14 cellular contexts compared by ENCODE assay signal in the genomic region with DNA sequence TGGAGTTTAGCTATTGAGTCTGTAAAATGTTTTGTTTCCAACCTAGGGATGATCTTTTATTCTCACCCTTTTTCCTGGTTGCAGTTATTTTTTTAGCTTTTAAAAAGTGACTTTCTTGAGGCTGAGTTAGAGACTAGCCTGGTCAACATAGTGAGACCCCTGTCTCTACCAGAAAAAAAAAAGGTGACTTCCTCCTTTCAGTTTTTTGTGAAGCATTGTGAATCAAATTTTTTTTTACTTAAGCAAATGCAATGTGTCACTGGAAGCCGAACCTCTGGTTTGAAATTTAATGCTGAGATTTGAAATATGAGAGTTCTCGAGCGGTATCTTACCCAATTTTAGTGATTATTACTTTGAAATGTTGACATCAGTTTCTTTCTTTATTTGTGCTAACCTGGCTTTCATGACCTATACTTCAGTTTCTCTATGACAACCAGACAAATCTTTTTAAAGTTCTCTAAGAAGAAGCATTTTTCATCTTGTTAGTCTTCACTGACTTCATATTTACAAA. TPM values are rescaled to one million over a fixed set of nuclear protein-coding genes. Genes with fewer than 3 reads are reported as not detected.
DNase-seq lines count a peak whose midpoint lies in the region; ATAC-seq and TF ChIP-seq lines count a peak whose summit lies in the region.
"Had no signal": no experiment of that assay in that cellular context is flagged by ENCODE, and none has a peak within 500 bp of the region (broad histone marks: within the 10 kb centered on the region; RNA-seq: fewer than 3 reads in every experiment).

No MANE protein-coding gene starts in this region.

- no peak for TF ChIP-seq CTCF in Panc1 (IDR thresholded peaks at IDR 0.05)
- TF ChIP-seq CTCF in endothelial cell (IDR thresholded peaks at IDR 0.05; ENCODE audit: unreplicated experiment): no peak

- no peaks in the 10 kb centered on the region for H3K27me3 Mint-ChIP-seq in activated CD4-positive, alpha-beta T cell treated with anti-CD3 and anti-CD28 coated beads, Interleukin-2, amount 10 ng/mL, durations not matched to agents 24 days and 14 days
- H3K27me3 Mint-ChIP-seq in endothelial cell (ENCODE audit: unreplicated experiment): peaks cover 15% of the 10 kb centered on the region

- no peaks in the 10 kb centered on the region for H3K9me3 ChIP-seq in Panc1 (ENCODE audit: control insufficient read depth, insufficient read depth, low read depth, low read length)
- H3K9me3 ChIP-seq in skeletal muscle satellite cell (replicated peaks; ENCODE audit: low read length): no peaks in the 10 kb centered on the region
- H3K9me3 ChIP-seq: body of pancreas, right atrium auricular region had no signal

- DNase-seq in activated CD4-positive, alpha-beta T cell treated with anti-CD3 and anti-CD28 coated beads, Interleukin-2, amount 10 ng/mL, durations not matched to agents 24 days and 14 days: no peak
- no peak for DNase-seq in activated CD4-positive, alpha-beta T cell treated with anti-CD3 and anti-CD28 coated beads, Interleukin-2, amount 50 U/mL, for 48 hours
- DNase-seq in Panc1 (ENCODE audit: low read depth, low spot score) (no peak), endothelial cell (ENCODE audit: low spot score) (no peak), NCI-H1417 (lab: John Stamatoyannopoulos, UW) (no peak), C1 segment of cervical spinal cord (lab: John Stamatoyannopoulos, UW) (no peak)
- DNase-seq: body of pancreas, DMS79 treated with DMSO at 0.1 percent for 48 hours, hypothalamus, NCI-H2081 had no signal

- no peak overlapping the region for H3K4me3 ChIP-seq in Panc1 (ENCODE audit: low read depth in 2 of 2, low read length in 2 of 2)
- no peak overlapping the region for H3K4me3 ChIP-seq in skeletal muscle satellite cell (ENCODE audit: low read length)
- H3K4me3 ChIP-seq: body of pancreas, right atrium auricular region had no signal

- peaks cover 11% of the 10 kb centered on the region; the same call in 1 of the 2 replicates for H3K36me3 ChIP-seq in Panc1 (ENCODE audit: control insufficient read depth, insufficient read depth, low read length)
- peaks cover 29% of the 10 kb centered on the region for H3K36me3 ChIP-seq in skeletal muscle satellite cell (ENCODE audit: insufficient read depth, low read length)

- peaks cover 67% of the 10 kb centered on the region for H3K4me1 Mint-ChIP-seq in activated CD4-positive, alpha-beta T cell treated with anti-CD3 and anti-CD28 coated beads, Interleukin-2, amount 10 ng/mL, durations not matched to agents 24 days and 14 days
- H3K4me1 Mint-ChIP-seq in endothelial cell (ENCODE audit: unreplicated experiment): peaks cover 37% of the 10 kb centered on the region

- no peak overlapping the region for H3K27ac ChIP-seq in Panc1 (ENCODE audit: low read length)
- H3K27ac ChIP-seq: body of pancreas, right atrium auricular region had no signal

- H3K4me2 ChIP-seq in skeletal muscle satellite cell (ENCODE audit: low read length): peak overlapping the region; percentile 95

- peaks cover 64% of the 10 kb centered on the region for H3K36me3 Mint-ChIP-seq in activated CD4-positive, alpha-beta T cell treated with anti-CD3 and anti-CD28 coated beads, Interleukin-2, amount 10 ng/mL, durations not matched to agents 24 days and 14 days (ENCODE audit: low read depth)
- peaks cover 13% of the 10 kb centered on the region for H3K36me3 Mint-ChIP-seq in endothelial cell (ENCODE audit: low read depth, unreplicated experiment)

- peak overlapping the region; percentile 93 for H3K4me3 Mint-ChIP-seq in activated CD4-positive, alpha-beta T cell treated with anti-CD3 and anti-CD28 coated beads, Interleukin-2, amount 10 ng/mL, durations not matched to agents 24 days and 14 days
- peak overlapping the region; percentile 49 for H3K4me3 Mint-ChIP-seq in endothelial cell (ENCODE audit: unreplicated experiment)

- intact Hi-C loops in activated CD4-positive, alpha-beta T cell treated with anti-CD3 and anti-CD28 coated beads, Interleukin-2, amount 10 ng/mL, durations not matched to agents 24 days and 14 days (cut with micrococcal nuclease): loop anchor here (5.0 kb wide), 2 partner anchors 87 to 343 kb away; a partner anchor contains a TSS
- intact Hi-C loops in Panc1 (cut with micrococcal nuclease; ENCODE audit: unreplicated experiment): no loop called here

- H3K9me3 Mint-ChIP-seq in activated CD4-positive, alpha-beta T cell treated with anti-CD3 and anti-CD28 coated beads, Interleukin-2, amount 10 ng/mL, durations not matched to agents 24 days and 14 days: no peaks in the 10 kb centered on the region
- no peaks in the 10 kb centered on the region for H3K9me3 Mint-ChIP-seq in endothelial cell (ENCODE audit: unreplicated experiment)

- BruUV-seq in Panc1 (replicated peaks; lab: Mats Ljungman, UMichigan): TSS peak; percentile 5

- POLR2A ChIA-PET in Panc1 (lab: Charles Lee): no interaction called here

- peaks cover 14% of the 10 kb centered on the region for H3K4me1 ChIP-seq in Panc1 (ENCODE audit: control insufficient read depth, insufficient read depth, low read length)
- H3K4me1 ChIP-seq in skeletal muscle satellite cell (ENCODE audit: control insufficient read depth, insufficient read depth, low read length): peaks cover 45% of the 10 kb centered on the region

- ATAC-seq in Panc1 (no peak), HG03432 (IDR thresholded peaks at IDR 0.05; ENCODE audit: unreplicated experiment) (no peak)
- ATAC-seq: body of pancreas, HCT116 had no signal

- CTCF ChIA-PET in Panc1 (lab: Charles Lee): no interaction called here

- peak overlapping the region; percentile 71 for H3K27ac Mint-ChIP-seq in activated CD4-positive, alpha-beta T cell treated with anti-CD3 and anti-CD28 coated beads, Interleukin-2, amount 10 ng/mL, durations not matched to agents 24 days and 14 days
- no peak overlapping the region for H3K27ac Mint-ChIP-seq in endothelial cell (ENCODE audit: unreplicated experiment)

- in situ Hi-C loops in Panc1 (cut with HindIII; ENCODE audit: low pct_unique_long_range_greater_than_20kb, low sequenced_read_pairs): no loop called here

- no peak overlapping the region for H3K9ac ChIP-seq in skeletal muscle satellite cell (ENCODE audit: low read depth, low read length)

- no peaks in the 10 kb centered on the region for H3K27me3 ChIP-seq in Panc1 (ENCODE audit: control insufficient read depth, insufficient read depth, low read length)
- H3K27me3 ChIP-seq in skeletal muscle satellite cell (ENCODE audit: control insufficient read depth, insufficient read depth, low read length): no peaks in the 10 kb centered on the region
- H3K27me3 ChIP-seq: body of pancreas, right atrium auricular region had no signal

RNA-seq across cellular contexts. Expression of a gene that starts 3.6 kb away (rescaled TPM):
- 417 and 440 TPM in 2 replicates for total RNA-seq in activated CD4-positive, alpha-beta T cell treated with anti-CD3 and anti-CD28 coated beads, Interleukin-2, amount 10 ng/mL, durations not matched to agents 24 days and 14 days
- total RNA-seq in Panc1 (2021; ENCODE audit: unreplicated experiment) (463 TPM), endothelial cell (ENCODE audit: unreplicated experiment) (378 TPM)
- polyA plus RNA-seq in Panc1 (2012; ENCODE audit: insufficient read length): 319 TPM
- total RNA-seq in skeletal muscle satellite cell (2012; rRNA removed): 404 and 440 TPM in 2 replicates

RNA-seq across cellular contexts. Expression of a gene that starts 52.9 kb away (rescaled TPM):
- 99.0 and 102 TPM in 2 replicates for total RNA-seq in activated CD4-positive, alpha-beta T cell treated with anti-CD3 and anti-CD28 coated beads, Interleukin-2, amount 10 ng/mL, durations not matched to agents 24 days and 14 days
- total RNA-seq in Panc1 (2021; ENCODE audit: unreplicated experiment): 158 TPM
- polyA plus RNA-seq in Panc1 (2012; ENCODE audit: insufficient read length): 106 TPM
- 52.7 TPM for total RNA-seq in endothelial cell (ENCODE audit: unreplicated experiment)
- 41.6 and 48.7 TPM in 2 replicates for total RNA-seq in skeletal muscle satellite cell (2012; rRNA removed)
